ENCODE assay signal across 10 cellular contexts in genomic region chr16:60203525-60204124, GRCh38.
A peak's percentile ranks its signal among the peaks of the same experiment; 100 is the strongest.
DNase-seq lines count a peak whose midpoint lies in the region; TF ChIP-seq lines count a peak whose summit lies in the region.
"Had no signal": no experiment of that assay in that cellular context is flagged by ENCODE, and none has a peak within 500 bp of the region (broad histone marks: within the 10 kb centered on the region; RNA-seq: fewer than 3 reads in every experiment).

No MANE protein-coding gene starts in this region.

- H3K36me3 ChIP-seq in testis (ENCODE audit: low read depth, missing control alignments) = no peaks in the 10 kb centered on the region
- H3K36me3 ChIP-seq: right atrium auricular region had no signal

- no peaks in the 10 kb centered on the region for H3K9me3 ChIP-seq in testis
- H3K9me3 ChIP-seq: right atrium auricular region had no signal

- no peaks in the 10 kb centered on the region for H3K27me3 ChIP-seq in testis
- H3K27me3 ChIP-seq: right atrium auricular region had no signal

- DNase-seq in SKM-1 treated with dmso at 0.1 percent for 144 hours (lab: John Stamatoyannopoulos, UW; ENCODE audit: unreplicated experiment) = peak; percentile 9
- DNase-seq in SKM-1 (lab: John Stamatoyannopoulos, UW; ENCODE audit: unreplicated experiment) = no peak
- peak; percentile 13 for DNase-seq in OCI-M1 (lab: John Stamatoyannopoulos, UW)
- DNase-seq in fibroblast of pulmonary artery (ENCODE audit: low read depth) = peak; percentile 9
- DNase-seq in testis = no peak
- DNase-seq in hypothalamus (lab: John Stamatoyannopoulos, UW) = no peak
- no peak for DNase-seq in stimulated activated naive CD4-positive, alpha-beta T cell treated with Interleukin-2 at 50 U/mL for 16 hours (lab: John Stamatoyannopoulos, UW)
- no peak for DNase-seq in NCI-H526 (lab: John Stamatoyannopoulos, UW)
- DNase-seq: activated T-cell treated with anti-CD3 and anti-CD28 coated beads, Interleukin-2, amount 50 U/mL, for 24 hours had no signal

- intact Hi-C loops in testis (cut with DNase I; ENCODE audit: low total_unique reads) = no loop called here

- no peak overlapping the region for H3K27ac ChIP-seq in testis
- H3K27ac ChIP-seq: right atrium auricular region had no signal

- TF ChIP-seq POLR2A in testis (IDR thresholded peaks at IDR 0.05) = no peak

- no peaks in the 10 kb centered on the region for H3K4me1 ChIP-seq in testis
- H3K4me1 ChIP-seq: right atrium auricular region had no signal

- WGBS in testis, 2 donors = 48 to 49% methylated on average over 3 of the region's 3 CpGs

- H3K4me3 ChIP-seq in fibroblast of pulmonary artery (replicated peaks; ENCODE audit: low read depth, low read length) (no peak overlapping the region), testis (no peak overlapping the region)
- H3K4me3 ChIP-seq: right atrium auricular region had no signal

- TF ChIP-seq CTCF in fibroblast of pulmonary artery (IDR thresholded peaks at IDR 0.05; ENCODE audit: low read length, missing control alignments) (peak; percentile 18), testis (IDR thresholded peaks at IDR 0.05) (peak in 2 of 3 experiments; percentile 35 to 40)

Comparison
In these comparisons a context has a peak if more than half of its experiments do, and no peak if none do; other contexts are left out.
1. DNase-seq: peak in SKM-1 treated with dmso at 0.1 percent for 144 hours (single experiment), OCI-M1 (single experiment) and fibroblast of pulmonary artery (single experiment); none in SKM-1 (single experiment), testis (single experiment), hypothalamus (0 of 51), stimulated activated naive CD4-positive, alpha-beta T cell treated with Interleukin-2 at 50 U/mL for 16 hours (single experiment) and NCI-H526 (0 of 2).